Comparison of ENCODE assay signal across 8 cellular contexts in genomic region chr19:38848299-38849146, GRCh38. TPM values are rescaled to one million over a fixed set of nuclear protein-coding genes. Genes with fewer than 3 reads are reported as not detected.
DNase-seq lines count a peak whose midpoint lies in the region; ATAC-seq, FAIRE-seq and TF ChIP-seq lines count a peak whose summit lies in the region.

No MANE protein-coding gene starts in this region.

- no peak overlapping the region for H2AFZ ChIP-seq in H9 (ENCODE audit: low read length)
- no peak overlapping the region for H2AFZ ChIP-seq in hepatocyte

- peak overlapping the region; percentile 29; the same call in 1 of the 2 replicates for H3K4ac ChIP-seq in H9 (ENCODE audit: low read depth, low read length)

- peaks cover 8% of the 10 kb centered on the region for H3K79me1 ChIP-seq in H9 (ENCODE audit: insufficient read depth, low read depth, low read length, poor library complexity, severe bottlenecking)

- H3T11ph ChIP-seq in H9 (ENCODE audit: low read length): no peak overlapping the region

- H3K9me3 ChIP-seq in H9 (ENCODE audit: control insufficient read depth, low read depth, low read length) (no peaks in the 10 kb centered on the region), hepatocyte (ENCODE audit: low read depth) (no peaks in the 10 kb centered on the region), small intestine (ENCODE audit: control insufficient read depth, low read depth) (no peaks in the 10 kb centered on the region)

- H3K27me3 Mint-ChIP-seq in H9 (ENCODE audit: low read depth) (peaks cover 3% of the 10 kb centered on the region; the same call in 1 of the 2 replicates), activated B cell treated with CpG ODN at 0.5 μM for 24 hours (no peaks in the 10 kb centered on the region)

- H3K4me3 ChIP-seq in hepatocyte (peak overlapping the region; percentile 25), small intestine (ENCODE audit: low read depth in 1 of 2, low read length in 2 of 2) (peak overlapping the region; percentile 89 to 98)

- H2AK5ac ChIP-seq in H9 (ENCODE audit: insufficient read length, low read length): no peak overlapping the region

- POLR2A ChIA-PET in activated B cell treated with CpG ODN at 0.5 μM for 24 hours (lab: Charles Lee): interaction anchor here (0.5 to 9.5 kb wide), 27 partner anchors 9 to 1929 kb away, joined by 3 to 463 read pairs (median 8); partner anchors contain the start of genes ACTN4, ECH1, EIF3K and FAM98C

- H3K27ac Mint-ChIP-seq in H9: peak overlapping the region; percentile 95 to 98 (median 97); a peak in 6 of 7 replicates
- peak overlapping the region; percentile 98 for H3K27ac Mint-ChIP-seq in activated B cell treated with CpG ODN at 0.5 μM for 24 hours

- H2BK20ac ChIP-seq in H9 (ENCODE audit: low read depth, low read length, poor library complexity, severe bottlenecking): no peak overlapping the region

- DNase-seq in H9 (no peak), activated B cell treated with CpG ODN at 0.5 μM for 24 hours (no peak), hepatocyte (ENCODE audit: low spot score) (peak; percentile 11), small intestine (peak; percentile 29), AG08395 (ENCODE audit: low spot score) (no peak), germinal center (ENCODE audit: low spot score) (no peak), NCI-H146 treated with DMSO at 0.1 percent for 48 hours (lab: John Stamatoyannopoulos, UW; ENCODE audit: unreplicated experiment) (no peak)

- no peak overlapping the region for H2BK120ac ChIP-seq in H9 (ENCODE audit: low read depth, low read length, poor library complexity, severe bottlenecking)

- H3K27me3 ChIP-seq in H9 (ENCODE audit: insufficient read depth, low read length): no peaks in the 10 kb centered on the region
- no peaks in the 10 kb centered on the region for H3K27me3 ChIP-seq in hepatocyte
- no peaks in the 10 kb centered on the region for H3K27me3 ChIP-seq in small intestine (ENCODE audit: control insufficient read depth in 2 of 2, insufficient read depth in 2 of 2, low read length in 2 of 2)

- no peaks in the 10 kb centered on the region for H3K9me2 ChIP-seq in hepatocyte (replicated peaks; ENCODE audit: insufficient read depth)

- H3K4me1 ChIP-seq in H9 (ENCODE audit: insufficient read depth, low read length) (no peaks in the 10 kb centered on the region), hepatocyte (ENCODE audit: insufficient read depth) (peaks cover 18% of the 10 kb centered on the region), small intestine (ENCODE audit: control insufficient read depth in 2 of 2, insufficient read depth in 1 of 2, low read depth in 1 of 2, low read length in 1 of 2) (peaks cover 2 to 3% of the 10 kb centered on the region in 2 donors)

- H3K79me2 ChIP-seq in H9 (ENCODE audit: insufficient read depth, low read length) (peaks cover 18% of the 10 kb centered on the region), hepatocyte (peaks cover 56% of the 10 kb centered on the region)

- H3K9me3 Mint-ChIP-seq in H9: peaks cover 0 to 5% of the 10 kb centered on the region in 2 experiments; a peak in 2 of 5 replicates
- no peaks in the 10 kb centered on the region for H3K9me3 Mint-ChIP-seq in activated B cell treated with CpG ODN at 0.5 μM for 24 hours

- no peak overlapping the region for H4K91ac ChIP-seq in H9 (ENCODE audit: insufficient read length, low read depth, low read length)

- no CpG with 5 or more reads among the region's 22 CpGs for WGBS in H9 (ENCODE audit: extremely low coverage, insufficient read length, low lambda C conversion rate)
- WGBS in hepatocyte (ENCODE audit: low lambda C conversion rate, missing lambda C conversion rate): 18% methylated on average over 22 of the region's 22 CpGs
- WGBS in small intestine, 3 donors: 6 to 13% (median 8%) methylated on average over 22 of the region's 22 CpGs

- FAIRE-seq in small intestine (lab: Jason Lieb, UNC): no peak

- no peak overlapping the region for H4K5ac ChIP-seq in H9 (ENCODE audit: insufficient read length, low read depth, low read length)

- no peak overlapping the region for H2BK12ac ChIP-seq in H9 (ENCODE audit: insufficient read length, low read depth, low read length)

- peaks cover 51 to 56% (median 56%) of the 10 kb centered on the region in 3 experiments for H3K36me3 Mint-ChIP-seq in H9 (ENCODE audit: insufficient read depth in 1 of 3, low read depth in 3 of 3)
- H3K36me3 Mint-ChIP-seq in activated B cell treated with CpG ODN at 0.5 μM for 24 hours (ENCODE audit: low read depth): peaks cover 63% of the 10 kb centered on the region

- H4K8ac ChIP-seq in H9 (replicated peaks; ENCODE audit: insufficient read length, low read depth, low read length): no peak overlapping the region

- H3K56ac ChIP-seq in H9 (ENCODE audit: insufficient read length, low read depth, low read length): no peak overlapping the region

- CTCF ChIA-PET in activated B cell treated with CpG ODN at 0.5 μM for 24 hours (lab: Charles Lee): interaction anchor here (0.9 to 4.2 kb wide), 7 partner anchors 12 to 41 kb away, joined by 3 to 35 read pairs (median 3); partner anchors contain the start of genes ECH1 and RINL

- ATAC-seq in activated B cell treated with CpG ODN at 0.5 μM for 24 hours (ENCODE audit: low read depth) (no peak), HG02798 (IDR thresholded peaks at IDR 0.05; ENCODE audit: poor library complexity, unreplicated experiment) (no peak)

- H3K18ac ChIP-seq in H9 (ENCODE audit: insufficient read length, low read depth, low read length): peak overlapping the region; percentile 64

- H3K4me1 Mint-ChIP-seq in H9: peaks cover 36 to 42% of the 10 kb centered on the region in 2 experiments
- peaks cover 67% of the 10 kb centered on the region for H3K4me1 Mint-ChIP-seq in activated B cell treated with CpG ODN at 0.5 μM for 24 hours

- no peak overlapping the region for H3K23ac ChIP-seq in H9 (ENCODE audit: insufficient read length, low read depth, low read length)

- no peak overlapping the region for H2BK15ac ChIP-seq in H9 (ENCODE audit: low read depth, low read length)

- H3K27ac ChIP-seq in H9 (ENCODE audit: insufficient read length, low read depth, low read length) (peak overlapping the region; percentile 36), hepatocyte (peak overlapping the region; percentile 97), small intestine (ENCODE audit: low read depth in 1 of 2, low read length in 1 of 2) (peak overlapping the region; percentile 0 to 99)

- H3K4me3 Mint-ChIP-seq in H9 (peak overlapping the region; percentile 92 to 95), activated B cell treated with CpG ODN at 0.5 μM for 24 hours (peak overlapping the region; percentile 93)

- peak overlapping the region; percentile 96 for H3K9ac ChIP-seq in H9 (ENCODE audit: extremely low read depth, insufficient read length, low read length)

- peaks cover 26% of the 10 kb centered on the region for H3K23me2 ChIP-seq in H9 (ENCODE audit: insufficient read length, low read depth, low read length, poor library complexity, severe bottlenecking)

- peak overlapping the region; percentile 88; the same call in 1 of the 2 replicates for H3K14ac ChIP-seq in H9 (ENCODE audit: insufficient read depth, low read length)

- H3K4me2 ChIP-seq in H9 (ENCODE audit: insufficient read depth, insufficient read length, low read length): peak overlapping the region; percentile 87
- H3K4me2 ChIP-seq in hepatocyte: peak overlapping the region; percentile 84

- H3K36me3 ChIP-seq in hepatocyte (replicated peaks; ENCODE audit: insufficient read depth, low read depth) (peaks cover 10% of the 10 kb centered on the region), small intestine (ENCODE audit: control insufficient read depth in 2 of 2, insufficient read depth in 2 of 2, low read length in 2 of 2) (peaks cover 18 to 24% of the 10 kb centered on the region in 2 donors)

- intact Hi-C loops in activated B cell treated with CpG ODN at 0.5 μM for 24 hours (cut with micrococcal nuclease): loop anchor here (1.0 kb wide), 3 partner anchors 7 to 82 kb away; partner anchors contain the start of genes MRPS12 and SARS2

- no peak overlapping the region for H2BK5ac ChIP-seq in H9 (ENCODE audit: insufficient read length, low read length)

- H4K20me1 ChIP-seq in H9 (ENCODE audit: control insufficient read depth, insufficient read depth, insufficient read length): peaks cover 4% of the 10 kb centered on the region
- peaks cover 56% of the 10 kb centered on the region for H4K20me1 ChIP-seq in hepatocyte (ENCODE audit: insufficient read depth, poor library complexity, severe bottlenecking)

- TF ChIP-seq CTCF in H9 (conservative IDR thresholded peaks at IDR 0.05) (no peak), activated B cell treated with CpG ODN at 0.5 μM for 24 hours (IDR thresholded peaks at IDR 0.05) (no peak), hepatocyte (IDR thresholded peaks at IDR 0.05; ENCODE audit: poor library complexity) (no peak)

RNA-seq across cellular contexts. Expression of gene HNRNPL, which starts 1.3 kb away (rescaled TPM):
- total RNA-seq in H9 (2021) (704 and 710 TPM in 2 replicates), activated B cell treated with CpG ODN at 0.5 μM for 24 hours (528 and 546 TPM in 2 replicates), hepatocyte (154 and 209 TPM in 2 replicates)
- polyA plus RNA-seq in hepatocyte (169 and 184 TPM in 2 replicates), small intestine (100 to 1,000 TPM; 118 to 182 (median 171) TPM)

RNA-seq across cellular contexts. Expression of gene ECH1, which starts 16.9 kb away (rescaled TPM):
- total RNA-seq in H9 (2021) (141 and 145 TPM in 2 replicates), activated B cell treated with CpG ODN at 0.5 μM for 24 hours (152 and 164 TPM in 2 replicates), hepatocyte (125 and 133 TPM in 2 replicates)
- polyA plus RNA-seq in hepatocyte (272 and 284 TPM in 2 replicates), small intestine (100 to 1,000 TPM; 218 to 344 (median 317) TPM)

RNA-seq across cellular contexts. Expression of gene RINL, which starts 29.6 kb away (rescaled TPM):
- 6.4 and 7.3 TPM in 2 replicates for total RNA-seq in H9 (2021)
- 53.5 and 65.0 TPM in 2 replicates for total RNA-seq in activated B cell treated with CpG ODN at 0.5 μM for 24 hours
- total RNA-seq in hepatocyte: 3.9 and 5.6 TPM in 2 replicates
- 4.6 and 7.7 TPM in 2 replicates for polyA plus RNA-seq in hepatocyte
- 10 to 100 TPM in 1 of 3 donors, 1 to 10 TPM in 2; 1.3 to 12.2 (median 7.3) TPM for polyA plus RNA-seq in small intestine

RNA-seq across cellular contexts. Expression of gene LGALS4, which starts 35.8 kb away (rescaled TPM):
- total RNA-seq in H9 (2021) (0.37 and 0.68 TPM in 2 replicates), activated B cell treated with CpG ODN at 0.5 μM for 24 hours (2.7 and 4.5 TPM in 2 replicates), hepatocyte (147 and 148 TPM in 2 replicates)
- polyA plus RNA-seq in hepatocyte (181 and 199 TPM in 2 replicates), small intestine (1,000 to 10,000 TPM; 1,250 to 3,807 (median 3,710) TPM)

RNA-seq across cellular contexts. Expression of gene SIRT2, which starts 50.9 kb away (rescaled TPM):
- 8.4 and 9.2 TPM in 2 replicates for total RNA-seq in H9 (2021)
- total RNA-seq in activated B cell treated with CpG ODN at 0.5 μM for 24 hours: 28.4 and 32.7 TPM in 2 replicates
- 52.1 and 61.9 TPM in 2 replicates for total RNA-seq in hepatocyte
- 75.9 and 78.7 TPM in 2 replicates for polyA plus RNA-seq in hepatocyte
- 10 to 100 TPM; 35.4 to 80.3 (median 74.0) TPM for polyA plus RNA-seq in small intestine

Comparison
In these comparisons a context has a peak if more than half of its experiments do, and no peak if none do; other contexts are left out.
1. DNase-seq: peak in hepatocyte (single experiment) and small intestine (single experiment); none in H9 (single experiment), activated B cell treated with CpG ODN at 0.5 μM for 24 hours (single experiment), AG08395 (single experiment), germinal center (single experiment) and NCI-H146 treated with DMSO at 0.1 percent for 48 hours (single experiment).
2. H3K27ac ChIP-seq: peak in every context shown above with its lines; median percentile 97 in hepatocyte; 50 in small intestine; 36 in H9.